1 cellular context compared by ENCODE assay signal in genomic region chr1:26630634-26631033, GRCh38.
TF ChIP-seq lines count a peak whose summit lies in the region.

No MANE protein-coding gene starts in this region.

TF ChIP-seq in WTC11, 78 proteins besides CTCF, POLR2A, EP300 and RAD21 (continued from another document):
- no peak for TF ChIP-seq PRRX2 (CRISPR knock-in tag; IDR thresholded peaks at IDR 0.05)
- TF ChIP-seq AFF4 (CRISPR knock-in tag; IDR thresholded peaks at IDR 0.05; ENCODE audit: borderline replicate concordance) = no peak
- no peak for TF ChIP-seq CREB1 (CRISPR knock-in tag; IDR thresholded peaks at IDR 0.05)
- TF ChIP-seq E2F1 (CRISPR knock-in tag; IDR thresholded peaks at IDR 0.05) = no peak
- no peak for TF ChIP-seq SMAD3 (CRISPR knock-in tag; IDR thresholded peaks at IDR 0.05; ENCODE audit: borderline replicate concordance)
- TF ChIP-seq ZNF138 (CRISPR knock-in tag; conservative IDR thresholded peaks at IDR 0.05) = no peak
- TF ChIP-seq JUN (CRISPR knock-in tag; IDR thresholded peaks at IDR 0.05) = no peak
- TF ChIP-seq ZSCAN18 (CRISPR knock-in tag; IDR thresholded peaks at IDR 0.05) = no peak
